Comparison of ENCODE assay signal across 26 cellular contexts in the genomic region with DNA sequence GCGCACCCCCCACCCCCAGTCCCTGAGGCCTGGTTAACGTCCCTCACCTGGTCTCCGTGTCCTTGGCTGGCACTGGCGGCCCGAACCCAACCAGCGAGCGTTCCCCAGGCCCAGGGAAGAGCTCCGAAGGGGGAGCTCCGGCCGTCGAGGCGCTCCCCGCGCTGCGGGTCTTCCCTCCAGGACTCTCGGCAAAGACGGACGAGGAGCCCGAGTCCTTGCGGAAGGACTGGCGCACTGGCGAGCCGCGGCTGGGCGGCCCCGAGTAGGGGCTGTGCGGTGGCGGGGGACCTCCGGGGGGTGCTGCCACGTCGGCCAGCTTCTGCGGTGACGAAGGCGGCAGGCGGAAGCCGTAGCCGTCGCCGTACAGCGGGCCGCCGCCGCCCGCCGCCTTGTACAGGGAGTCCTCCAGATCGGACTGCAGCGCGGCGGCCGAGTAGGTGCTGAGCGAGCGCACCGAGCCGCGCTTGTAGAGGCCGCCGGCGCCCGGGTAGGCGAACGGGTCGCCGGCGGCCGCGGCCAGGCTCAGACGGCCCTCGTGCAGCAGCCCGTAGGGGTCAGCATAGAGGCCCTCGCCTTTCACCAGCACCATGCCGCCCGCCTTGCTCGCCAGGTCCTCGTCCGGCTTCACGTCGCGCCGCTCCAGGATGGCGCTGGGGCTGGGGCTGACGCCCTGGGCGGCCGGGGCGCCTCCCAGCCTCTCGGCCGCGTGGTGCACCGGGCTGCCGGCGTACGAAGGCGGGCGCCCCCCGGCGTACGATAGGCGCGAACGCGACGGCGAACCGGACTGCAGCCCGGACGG. TPM values are rescaled to one million over a fixed set of nuclear protein-coding genes. Genes with fewer than 3 reads are reported as not detected.
DNase-seq lines count a peak whose midpoint lies in the region; FAIRE-seq and TF ChIP-seq lines count a peak whose summit lies in the region.
"Had no signal": no experiment of that assay in that cellular context is flagged by ENCODE, and none has a peak within 500 bp of the region (broad histone marks: within the 10 kb centered on the region; RNA-seq: fewer than 3 reads in every experiment).

No MANE protein-coding gene starts in this region.

- H3K27me3 ChIP-seq in H7 (ENCODE audit: control insufficient read depth, insufficient read depth, low read length) (peaks cover 80% of the 10 kb centered on the region), iPS-15b (ENCODE audit: control insufficient read depth, insufficient read depth, low read length) (peaks cover 89% of the 10 kb centered on the region), colonic mucosa (peaks cover 44% of the 10 kb centered on the region)

- no peaks in the 10 kb centered on the region for H3K36me3 ChIP-seq in H7 (replicated peaks; ENCODE audit: control insufficient read depth, insufficient read depth, low read length)
- no peaks in the 10 kb centered on the region for H3K36me3 ChIP-seq in iPS-15b (ENCODE audit: control insufficient read depth, insufficient read depth, low read length)
- no peaks in the 10 kb centered on the region for H3K36me3 ChIP-seq in colonic mucosa
- H3K36me3 ChIP-seq: heart left ventricle, pancreas, spleen, upper lobe of left lung had no signal

- TF ChIP-seq POLR2A in GM12891 (IDR thresholded peaks at IDR 0.05; ENCODE audit: low read depth, low read length) (no peak), GM12892 (IDR thresholded peaks at IDR 0.05; ENCODE audit: low read depth, low read length) (no peak), lower leg skin (IDR thresholded peaks at IDR 0.05) (no peak)

- H3K4me3 ChIP-seq in H7 (ENCODE audit: insufficient read depth, low read depth, low read length) (no peak overlapping the region), iPS-15b (ENCODE audit: low read depth, low read length) (peak overlapping the region; percentile 41), colonic mucosa (no peak overlapping the region), lower leg skin (ENCODE audit: low read depth, poor library complexity, severe bottlenecking) (no peak overlapping the region)
- H3K4me3 ChIP-seq: GM12878, heart left ventricle, K562, mucosa of descending colon, pancreas, spleen, upper lobe of left lung had no signal

- FAIRE-seq in GM12891 (lab: Jason Lieb, UNC) = no peak
- no peak for FAIRE-seq in GM12892 (lab: Jason Lieb, UNC)
- FAIRE-seq: GM12878, K562, pancreas had no signal

- H3K4me1 ChIP-seq in iPS-15b (ENCODE audit: control insufficient read depth, insufficient read depth, low read length) (peaks cover 25% of the 10 kb centered on the region), colonic mucosa (peaks cover 12% of the 10 kb centered on the region)

- WGBS in lower leg skin, 2 donors = 38 to 40% methylated on average over 39 to 58 of the region's 105 CpGs

- no peak for TF ChIP-seq CTCF in colonic mucosa (IDR thresholded peaks at IDR 0.05)
- no peak for TF ChIP-seq CTCF in lower leg skin (IDR thresholded peaks at IDR 0.05)

- H3K27ac ChIP-seq in colonic mucosa = no peak overlapping the region
- H3K27ac ChIP-seq: heart left ventricle, pancreas, spleen, upper lobe of left lung had no signal

- peak; percentile 87 for DNase-seq in H7
- peak; percentile 21 for DNase-seq in dermis blood vessel endothelial cell
- peak; percentile 56 for DNase-seq in retina
- DNase-seq in GM12891 (ENCODE audit: insufficient read length, low spot score) = no peak
- no peak for DNase-seq in colonic mucosa
- DNase-seq in GM12892 (ENCODE audit: insufficient read length) = no peak
- DNase-seq in lower leg skin (ENCODE audit: low spot score in 2 of 2) = no peak
- DNase-seq: activated CD4-positive, CD25-positive, alpha-beta regulatory T cell treated with anti-CD3 and anti-CD28 coated beads, Interleukin-2, amount 50 U/mL, for 72 hours; effector CD4-positive, alpha-beta T cell; heart left ventricle; HFFc6; mucosa of descending colon; natural killer cell; NCI-H1048; NCI-H1694; NCI-H446; NCI-H748 treated with DMSO at 0.1 percent for 48 hours; SK-N-SH; spleen had no signal

- H3K9ac ChIP-seq in iPS-15b (ENCODE audit: low read depth, low read length) = no peak overlapping the region
- H3K9ac ChIP-seq in colonic mucosa (ENCODE audit: low read depth in 2 of 2, low read length in 2 of 2) = no peak overlapping the region
- H3K9ac ChIP-seq: SK-N-SH had no signal

- H3K9me3 ChIP-seq in iPS-15b (ENCODE audit: control insufficient read depth, insufficient read depth, low read length) (no peaks in the 10 kb centered on the region), colonic mucosa (no peaks in the 10 kb centered on the region)
- H3K9me3 ChIP-seq: heart left ventricle, mucosa of descending colon, pancreas, SK-N-SH, spleen, upper lobe of left lung had no signal

- intact Hi-C loops in colonic mucosa (cut with DNase I) (no loop called here), lower leg skin (cut with DNase I; ENCODE audit: low total_unique reads) (no loop called here)

TF ChIP-seq in GM12891, 5 proteins besides CTCF, POLR2A, EP300 and RAD21:
- TF ChIP-seq PAX5 (IDR thresholded peaks at IDR 0.05; ENCODE audit: insufficient read depth, low read length, severe bottlenecking) = no peak
- TF ChIP-seq POLR2AphosphoS5 (IDR thresholded peaks at IDR 0.05; ENCODE audit: low read depth, low read length) = no peak
- TF ChIP-seq POU2F2 (IDR thresholded peaks at IDR 0.05; ENCODE audit: low read depth, low read length) = no peak
- TF ChIP-seq SPI1 (IDR thresholded peaks at IDR 0.05; ENCODE audit: low read depth, low read length) = no peak
- no peak for TF ChIP-seq TAF1 (IDR thresholded peaks at IDR 0.05; ENCODE audit: low read depth, low read length)

RNA-seq across cellular contexts. Expression of a gene that starts 44.1 kb away (rescaled TPM):
- total RNA-seq in H7 (2014; rRNA removed; shearing (Covaris generic)) = 2.3 TPM in 2 replicates
- total RNA-seq in dermis blood vessel endothelial cell (under 0.01 and 0.14 TPM in 2 replicates), colonic mucosa (1 to 10 TPM; 1.1 to 4.2 TPM), lower leg skin (10 to 100 TPM; 12.0 to 20.2 (median 15.6) TPM)
- 0.24 TPM for polyA plus RNA-seq in GM12891 (2012; ENCODE audit: low read depth, missing spikeins)
- 0.13 TPM for polyA plus RNA-seq in GM12892 (2012; ENCODE audit: missing spikeins)
- total RNA-seq: HFFc6 had no signal
- polyA plus RNA-seq: BJ; CD8-positive, alpha-beta memory T cell had no signal

Comparison
In these comparisons a context has a peak if more than half of its experiments do, and no peak if none do; other contexts are left out.
1. DNase-seq: peak in H7 (single experiment), dermis blood vessel endothelial cell (single experiment) and retina (single experiment); none in GM12891 (single experiment), colonic mucosa (single experiment), GM12892 (single experiment) and lower leg skin (0 of 2).